In the genomic region with DNA sequence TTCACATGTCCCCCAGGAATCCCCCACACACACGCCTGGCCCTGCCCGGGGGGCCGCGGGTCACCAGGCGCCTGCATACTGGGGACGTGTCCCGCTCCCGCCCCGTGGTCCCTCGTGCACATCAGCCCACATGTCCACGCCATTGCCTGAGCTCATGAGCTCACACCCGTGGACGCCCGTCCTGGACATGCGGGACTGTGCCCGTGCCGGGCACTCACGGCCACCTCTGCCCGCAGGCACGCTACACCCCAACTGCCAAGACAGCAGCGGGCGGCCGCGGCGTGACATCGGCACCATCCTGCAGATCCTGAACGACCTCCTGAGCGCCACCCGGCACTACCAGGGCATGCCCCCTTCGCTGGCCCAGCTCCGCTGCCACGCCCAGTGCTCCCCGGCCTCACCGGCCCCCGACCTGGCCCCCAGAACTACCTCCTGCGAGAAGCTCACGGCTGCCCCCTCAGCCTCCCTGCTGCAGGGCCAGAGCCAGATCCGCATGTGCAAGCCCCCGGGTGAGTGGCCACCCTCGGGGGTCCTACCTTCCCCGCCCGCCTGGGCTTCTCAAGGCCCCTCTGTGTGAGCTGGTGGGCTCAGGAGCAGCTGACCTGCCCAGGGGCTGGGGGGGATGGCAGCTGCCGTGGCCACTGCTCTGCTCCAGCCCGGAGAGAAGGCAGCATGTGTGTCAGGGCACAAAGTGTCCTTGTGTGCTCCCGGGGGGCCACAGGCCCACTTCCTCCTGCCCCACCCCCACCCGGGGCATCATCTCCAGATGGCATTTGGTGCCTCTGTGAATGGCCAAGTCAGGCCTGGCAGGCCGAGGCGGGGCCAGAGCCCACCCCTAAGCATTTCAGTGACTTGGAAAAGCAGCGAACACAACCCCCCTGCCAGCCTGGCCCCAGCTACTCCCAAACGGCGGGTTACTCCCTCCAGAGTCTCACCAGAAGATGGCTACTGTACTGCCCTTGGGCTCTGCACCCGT, we compare ENCODE assay signal across 10 cellular contexts. TPM values are rescaled to one million over a fixed set of nuclear protein-coding genes. Genes with fewer than 3 reads are reported as not detected.
A peak's percentile ranks its signal among the peaks of the same experiment; 100 is the strongest.
DNase-seq lines count a peak whose midpoint lies in the region; ATAC-seq and TF ChIP-seq lines count a peak whose summit lies in the region.
"Had no signal": no experiment of that assay in that cellular context is flagged by ENCODE, and none has a peak within 500 bp of the region (broad histone marks: within the 10 kb centered on the region; RNA-seq: fewer than 3 reads in every experiment).

No MANE protein-coding gene starts in this region.

- H3K36me3 ChIP-seq in SK-N-SH (replicated peaks in 1 of 2; ENCODE audit: control insufficient read depth in 1 of 2, insufficient read depth in 2 of 2, low read length in 1 of 2) (peaks cover 49 to 53% of the 10 kb centered on the region in 2 experiments), mucosa of rectum (ENCODE audit: control insufficient read depth in 2 of 2, insufficient read depth in 2 of 2, low read length in 2 of 2) (peaks cover 33 to 41% of the 10 kb centered on the region in 2 donors), thoracic aorta (peaks cover 39% of the 10 kb centered on the region)

- no peak for TF ChIP-seq CTCF in SK-N-SH (IDR thresholded peaks at IDR 0.05)
- no peak for TF ChIP-seq CTCF in brain (conservative IDR thresholded peaks at IDR 0.05)
- no peak for TF ChIP-seq CTCF in thoracic aorta (IDR thresholded peaks at IDR 0.05)

- H3K27me3 ChIP-seq in SK-N-SH (ENCODE audit: insufficient read depth) (no peaks in the 10 kb centered on the region), mucosa of rectum (ENCODE audit: control insufficient read depth in 2 of 2, insufficient read depth in 2 of 2, low read length in 2 of 2) (no peaks in the 10 kb centered on the region), thoracic aorta (replicated peaks; ENCODE audit: insufficient read depth) (no peaks in the 10 kb centered on the region)

- H3K4me1 Mint-ChIP-seq in brain = peaks cover 40% of the 10 kb centered on the region

- CTCF ChIA-PET in SK-N-SH (lab: Yijun Ruan, JAX) = interaction anchor here (0.7 to 18.6 kb wide), 3 partner anchors 10 to 339 kb away, joined by 3 to 594 read pairs (median 99); partner anchors contain the start of genes ATP5F1D and KISS1R

- H2AFZ ChIP-seq in SK-N-SH (ENCODE audit: low read depth) = no peak overlapping the region

- H3K27ac ChIP-seq in SK-N-SH (ENCODE audit: low read depth in 2 of 2, low read length in 1 of 2) = peak overlapping the region; percentile 26 to 99; a peak in 3 of 4 replicates
- peak overlapping the region; percentile 96 to 99 for H3K27ac ChIP-seq in mucosa of rectum (ENCODE audit: low read depth in 2 of 2, low read length in 2 of 2)
- peak overlapping the region; percentile 99 for H3K27ac ChIP-seq in thoracic aorta

- no peak for TF ChIP-seq RAD21 in SK-N-SH (IDR thresholded peaks at IDR 0.05; ENCODE audit: low read length)

- H3K4me3 ChIP-seq in SK-N-SH (ENCODE audit: low read depth in 2 of 2, low read length in 1 of 2) = no peak overlapping the region
- no peak overlapping the region for H3K4me3 ChIP-seq in mucosa of rectum (ENCODE audit: low read length in 2 of 2)
- no peak overlapping the region for H3K4me3 ChIP-seq in thoracic aorta

- no peak overlapping the region for H3K9ac ChIP-seq in SK-N-SH
- H3K9ac ChIP-seq in mucosa of rectum (ENCODE audit: low read depth in 1 of 2, low read length in 2 of 2) = no peak overlapping the region

- peaks cover 38 to 50% of the 10 kb centered on the region in 2 experiments for H3K4me1 ChIP-seq in SK-N-SH (ENCODE audit: control insufficient read depth in 1 of 2, insufficient read depth in 2 of 2, low read depth in 1 of 2, low read length in 1 of 2)
- H3K4me1 ChIP-seq in mucosa of rectum (ENCODE audit: control insufficient read depth in 2 of 2, insufficient read depth in 2 of 2, low read length in 2 of 2) = peaks cover 54 to 73% of the 10 kb centered on the region in 2 donors
- peaks cover 53 to 71% of the 10 kb centered on the region in 2 donors for H3K4me1 ChIP-seq in thoracic aorta (ENCODE audit: control insufficient read depth in 1 of 2, low read depth in 2 of 2)

- H3K9me3 ChIP-seq in SK-N-SH (no peaks in the 10 kb centered on the region), mucosa of rectum (ENCODE audit: control insufficient read depth in 2 of 2, low read length in 2 of 2) (no peaks in the 10 kb centered on the region), thoracic aorta (no peaks in the 10 kb centered on the region)

- 96% methylated on average over 34 of the region's 52 CpGs for WGBS in SK-N-SH (ENCODE audit: low lambda C conversion rate)

- no peak for TF ChIP-seq EP300 in SK-N-SH (IDR thresholded peaks at IDR 0.05; ENCODE audit: borderline replicate concordance in 1 of 2, low read depth in 1 of 2, low read length in 1 of 2)

- DNase-seq in SK-N-SH = no peak
- DNase-seq in thoracic aorta (ENCODE audit: low spot score) = no peak
- no peak for DNase-seq in HK-2 (ENCODE audit: unreplicated experiment)
- no peak for DNase-seq in OCI-M1 (lab: John Stamatoyannopoulos, UW)
- DNase-seq: NCI-H146 had no signal

- H4K20me1 ChIP-seq in SK-N-SH (ENCODE audit: insufficient read depth) = peaks cover 67% of the 10 kb centered on the region

- H3K27ac Mint-ChIP-seq in brain = peak overlapping the region in 3 of 5 experiments; percentile 31 to 77 (median 57)

- peaks cover 75% of the 10 kb centered on the region for H3K79me2 ChIP-seq in SK-N-SH (ENCODE audit: insufficient read depth)

- H3K27me3 Mint-ChIP-seq in brain = peaks cover 4% of the 10 kb centered on the region

- H3K4me2 ChIP-seq in SK-N-SH = peak overlapping the region; percentile 99; the same call in 1 of the 2 replicates

- ATAC-seq in SK-N-SH treated with all-trans-retinoic acid at 6 μM for 48 hours = no peak
- ATAC-seq in thoracic aorta (ENCODE audit: insufficient number of reproducible peaks, low FRiP score, low read depth) = no peak
- no peak for ATAC-seq in esophagus mucosa

- peaks cover 45% of the 10 kb centered on the region for H3K36me3 Mint-ChIP-seq in brain

- POLR2A ChIA-PET in SK-N-SH (lab: Yijun Ruan, JAX) = interaction anchor here (1.4 to 2.1 kb wide), 2 partner anchors 11 to 13 kb away, joined by 8 to 13 read pairs; partner anchors contain the start of gene CIRBP

- H3F3A ChIP-seq in SK-N-SH (replicated peaks; ENCODE audit: insufficient read depth) = peaks cover 76% of the 10 kb centered on the region

- H3K4me3 Mint-ChIP-seq in brain = no peak overlapping the region

- H3K9me2 ChIP-seq in SK-N-SH = no peaks in the 10 kb centered on the region

- no peaks in the 10 kb centered on the region for H3K9me3 Mint-ChIP-seq in brain

TF ChIP-seq in SK-N-SH, 30 proteins besides CTCF, POLR2A, EP300 and RAD21:
- no peak for TF ChIP-seq GABPA (IDR thresholded peaks at IDR 0.05; ENCODE audit: low read depth)
TF ChIP-seq in SK-N-SH: peak in this region for 0.

TF ChIP-seq in SK-N-SH treated with all-trans-retinoic acid at 6 μM for 48 hours, 23 proteins besides CTCF, POLR2A, EP300 and RAD21 (continues in another document):
- TF ChIP-seq ISL1 (CRISPR knock-in tag; IDR thresholded peaks at IDR 0.05) = no peak
- no peak for TF ChIP-seq SNAI2 (CRISPR knock-in tag; IDR thresholded peaks at IDR 0.05)
- TF ChIP-seq ZC3H10 (CRISPR knock-in tag; IDR thresholded peaks at IDR 0.05) = no peak
- no peak for TF ChIP-seq OSR1 (CRISPR knock-in tag; IDR thresholded peaks at IDR 0.05)
- TF ChIP-seq GLIS3 (CRISPR knock-in tag; IDR thresholded peaks at IDR 0.05) = no peak
- TF ChIP-seq ZNF8 (CRISPR knock-in tag; IDR thresholded peaks at IDR 0.05) = no peak

RNA-seq across cellular contexts. Expression of gene MIDN, which starts 7.1 kb away (rescaled TPM):
- polyA plus RNA-seq in SK-N-SH (2012; rRNA removed) = 8.2 and 13.9 TPM in 2 replicates
- polyA plus RNA-seq in SK-N-SH (2012; cell fraction: cytosol; rRNA removed) = 6.8 and 9.9 TPM in 2 replicates
- 53.9 and 79.1 TPM in 2 replicates for polyA plus RNA-seq in SK-N-SH (2012; cell fraction: nucleus; rRNA removed)
- polyA plus RNA-seq in brain (ENCODE audit: insufficient read depth, low read depth, low replicate concordance) = 79.7 TPM
- 100 to 1,000 TPM in 1 of 2 donors, 10 to 100 TPM in 1; 80.1 to 124 TPM for total RNA-seq in thoracic aorta
- total RNA-seq in esophagus mucosa = 99.3 TPM

RNA-seq across cellular contexts. Expression of gene CIRBP, which starts 13.7 kb away (rescaled TPM):
- 762 and 857 TPM in 2 replicates for polyA plus RNA-seq in SK-N-SH (2012; rRNA removed)
- 628 and 677 TPM in 2 replicates for polyA plus RNA-seq in SK-N-SH (2012; cell fraction: cytosol; rRNA removed)
- 2,521 and 3,638 TPM in 2 replicates for polyA plus RNA-seq in SK-N-SH (2012; cell fraction: nucleus; rRNA removed)
- 617 TPM for polyA plus RNA-seq in brain (ENCODE audit: insufficient read depth, low read depth, low replicate concordance)
- 100 to 1,000 TPM; 492 to 644 TPM for total RNA-seq in thoracic aorta
- 172 TPM for total RNA-seq in esophagus mucosa

RNA-seq across cellular contexts. Expression of gene ATP5F1D, which starts 13.9 kb away (rescaled TPM):
- polyA plus RNA-seq in SK-N-SH (2012; rRNA removed) (133 and 226 TPM in 2 replicates), brain (ENCODE audit: insufficient read depth, low read depth, low replicate concordance) (365 TPM)
- polyA plus RNA-seq in SK-N-SH (2012; cell fraction: cytosol; rRNA removed) = 114 and 155 TPM in 2 replicates
- polyA plus RNA-seq in SK-N-SH (2012; cell fraction: nucleus; rRNA removed) = 81.6 and 162 TPM in 2 replicates
- total RNA-seq in thoracic aorta (10 to 100 TPM; 40.4 to 45.1 TPM), esophagus mucosa (251 TPM)

RNA-seq across cellular contexts. Expression of gene CBARP, which starts 17.7 kb away (rescaled TPM):
- polyA plus RNA-seq in SK-N-SH (2012; rRNA removed) (4.8 and 5.1 TPM in 2 replicates), brain (ENCODE audit: insufficient read depth, low read depth, low replicate concordance) (11.2 TPM)
- 1.6 and 3.5 TPM in 2 replicates for polyA plus RNA-seq in SK-N-SH (2012; cell fraction: cytosol; rRNA removed)
- polyA plus RNA-seq in SK-N-SH (2012; cell fraction: nucleus; rRNA removed) = 25.2 and 37.7 TPM in 2 replicates
- total RNA-seq in thoracic aorta (1 to 10 TPM in 1 of 2 donors, under 1 TPM in 1; 0.27 to 1.9 TPM), esophagus mucosa (2.0 TPM)
- total RNA-seq: mononuclear cell had no signal

RNA-seq across cellular contexts. Expression of gene FAM174C, which starts 19.9 kb away (rescaled TPM):
- polyA plus RNA-seq in SK-N-SH (2012; rRNA removed) (53.5 and 78.0 TPM in 2 replicates), brain (ENCODE audit: insufficient read depth, low read depth, low replicate concordance) (60.8 TPM)
- polyA plus RNA-seq in SK-N-SH (2012; cell fraction: cytosol; rRNA removed) = 35.5 and 51.2 TPM in 2 replicates
- polyA plus RNA-seq in SK-N-SH (2012; cell fraction: nucleus; rRNA removed) = 76.2 and 162 TPM in 2 replicates
- total RNA-seq in thoracic aorta (10 to 100 TPM; 18.8 to 40.8 TPM), esophagus mucosa (41.2 TPM)
